In the genomic region with DNA sequence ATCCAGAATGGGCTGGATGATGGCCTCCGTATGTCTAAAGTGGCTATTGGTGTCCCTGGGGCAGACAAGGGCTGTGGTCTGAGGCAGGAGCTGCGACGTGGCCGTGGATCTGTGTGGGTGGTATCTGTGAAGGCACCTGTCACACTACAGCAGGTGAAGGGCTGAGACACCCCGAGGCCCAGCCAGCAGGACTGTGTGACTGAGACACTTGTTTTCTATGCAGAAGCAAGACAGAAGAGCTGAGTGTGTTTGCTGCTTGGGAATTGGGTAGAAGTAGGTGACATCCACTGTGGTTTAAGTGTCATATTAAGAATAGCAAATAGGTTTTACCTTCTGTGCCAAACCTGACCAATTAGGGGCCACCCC, we compare ENCODE assay signal across 9 cellular contexts. TPM values are rescaled to one million over a fixed set of nuclear protein-coding genes. Genes with fewer than 3 reads are reported as not detected.
DNase-seq lines count a peak whose midpoint lies in the region; ATAC-seq and TF ChIP-seq lines count a peak whose summit lies in the region.
"Had no signal": no experiment of that assay in that cellular context is flagged by ENCODE, and none has a peak within 500 bp of the region (broad histone marks: within the 10 kb centered on the region; RNA-seq: fewer than 3 reads in every experiment).

No MANE protein-coding gene starts in this region.

- TF ChIP-seq CTCF in nephron progenitor cell (IDR thresholded peaks at IDR 0.05) (no peak), GM13976 (IDR thresholded peaks at IDR 0.05; ENCODE audit: borderline replicate concordance, control extremely low read depth, extremely low read depth, insufficient read depth, missing control alignments) (no peak), heart left ventricle (IDR thresholded peaks at IDR 0.05) (no peak)

- no peak for DNase-seq in activated naive CD4-positive, alpha-beta T cell treated with anti-CD3 and anti-CD28 coated beads, Interleukin-2, amount 10 ng/mL, durations not matched to agents 7 days and 5 days
- no peak for DNase-seq in activated naive CD4-positive, alpha-beta T cell treated with anti-CD3 and anti-CD28 coated beads, Interleukin-2, amount 50 U/mL, for 16 hours
- DNase-seq in central memory CD8-positive, alpha-beta T cell (ENCODE audit: low spot score in 2 of 2) = no peak
- DNase-seq in nephron progenitor cell = no peak
- DNase-seq in ureter (ENCODE audit: low spot score) = peak; percentile 29
- DNase-seq in retina = no peak
- DNase-seq in GM13976 (ENCODE audit: low spot score) = no peak
- no peak for DNase-seq in heart left ventricle
- DNase-seq: NCI-H1105 treated with DMSO at 0.1 percent for 48 hours had no signal

- WGBS in heart left ventricle, 4 donors = 93 to 100% (median 98%) methylated on average over 5 of the region's 5 CpGs

- peaks cover 52% of the 10 kb centered on the region for H3K36me3 Mint-ChIP-seq in activated naive CD4-positive, alpha-beta T cell treated with anti-CD3 and anti-CD28 coated beads, Interleukin-2, amount 10 ng/mL, durations not matched to agents 7 days and 5 days
- H3K36me3 Mint-ChIP-seq in central memory CD8-positive, alpha-beta T cell (ENCODE audit: insufficient read depth) = peaks cover 15% of the 10 kb centered on the region
- peaks cover 36% of the 10 kb centered on the region for H3K36me3 Mint-ChIP-seq in nephron progenitor cell (ENCODE audit: low read depth)

- peaks cover 0 to 66% (median 0%) of the 10 kb centered on the region in 9 donors for H3K36me3 ChIP-seq in heart left ventricle

- no peaks in the 10 kb centered on the region for H3K9me3 Mint-ChIP-seq in activated naive CD4-positive, alpha-beta T cell treated with anti-CD3 and anti-CD28 coated beads, Interleukin-2, amount 10 ng/mL, durations not matched to agents 7 days and 5 days
- H3K9me3 Mint-ChIP-seq in central memory CD8-positive, alpha-beta T cell = no peaks in the 10 kb centered on the region
- no peaks in the 10 kb centered on the region for H3K9me3 Mint-ChIP-seq in nephron progenitor cell

- no peak overlapping the region for H3K4me3 Mint-ChIP-seq in activated naive CD4-positive, alpha-beta T cell treated with anti-CD3 and anti-CD28 coated beads, Interleukin-2, amount 10 ng/mL, durations not matched to agents 7 days and 5 days
- no peak overlapping the region for H3K4me3 Mint-ChIP-seq in central memory CD8-positive, alpha-beta T cell
- peak overlapping the region; percentile 37 for H3K4me3 Mint-ChIP-seq in nephron progenitor cell

- H3K27me3 Mint-ChIP-seq in activated naive CD4-positive, alpha-beta T cell treated with anti-CD3 and anti-CD28 coated beads, Interleukin-2, amount 10 ng/mL, durations not matched to agents 7 days and 5 days = no peaks in the 10 kb centered on the region
- H3K27me3 Mint-ChIP-seq in central memory CD8-positive, alpha-beta T cell = no peaks in the 10 kb centered on the region
- H3K27me3 Mint-ChIP-seq in nephron progenitor cell (ENCODE audit: low read depth, poor library complexity) = peaks cover 6% of the 10 kb centered on the region

- CTCF ChIA-PET in activated naive CD4-positive, alpha-beta T cell treated with anti-CD3 and anti-CD28 coated beads, Interleukin-2, amount 10 ng/mL, durations not matched to agents 7 days and 5 days (lab: Charles Lee) = no interaction called here

- ATAC-seq in central memory CD8-positive, alpha-beta T cell (replicated peaks; ENCODE audit: extremely low read depth, poor library complexity, severe bottlenecking) = no peak
- ATAC-seq in heart left ventricle = no peak

- H3K27me3 ChIP-seq in heart left ventricle = no peaks in the 10 kb centered on the region

- H3K27ac Mint-ChIP-seq in activated naive CD4-positive, alpha-beta T cell treated with anti-CD3 and anti-CD28 coated beads, Interleukin-2, amount 10 ng/mL, durations not matched to agents 7 days and 5 days = peak overlapping the region; percentile 64
- H3K27ac Mint-ChIP-seq in central memory CD8-positive, alpha-beta T cell (ENCODE audit: low read depth) = peak overlapping the region; percentile 64
- peak overlapping the region; percentile 90 for H3K27ac Mint-ChIP-seq in nephron progenitor cell

- H3K4me1 ChIP-seq in heart left ventricle = peaks cover 0 to 20% (median 6%) of the 10 kb centered on the region in 12 donors

- H3K27ac ChIP-seq in heart left ventricle = peak overlapping the region in 2 of 12 donors; percentile 58 to 63

- no peak overlapping the region for H3K4me3 ChIP-seq in heart left ventricle

- H3K9me3 ChIP-seq in heart left ventricle = no peaks in the 10 kb centered on the region

- peaks cover 11% of the 10 kb centered on the region for H3K4me1 Mint-ChIP-seq in activated naive CD4-positive, alpha-beta T cell treated with anti-CD3 and anti-CD28 coated beads, Interleukin-2, amount 10 ng/mL, durations not matched to agents 7 days and 5 days
- peaks cover 23% of the 10 kb centered on the region for H3K4me1 Mint-ChIP-seq in central memory CD8-positive, alpha-beta T cell
- H3K4me1 Mint-ChIP-seq in nephron progenitor cell = peaks cover 51% of the 10 kb centered on the region

- TF ChIP-seq POLR2A in heart left ventricle (IDR thresholded peaks at IDR 0.05) = no peak

- intact Hi-C loops in heart left ventricle (cut with DNase I) = loop anchor here in 1 of 10 donors (10.0 kb wide), 1 partner anchor 85 kb away; no protein-coding TSS in a partner anchor

- in situ Hi-C loops in GM13976 (cut with MboI; ENCODE audit: low sequenced_read_pairs, unreplicated experiment) = no loop called here

RNA-seq across cellular contexts. Expression of a gene that starts 35.0 kb away (rescaled TPM):
- total RNA-seq in ureter (24.7 TPM), heart left ventricle (10 to 100 TPM in 1 of 9 donors, 1 to 10 TPM in 8; 2.3 to 16.8 (median 3.0) TPM)
- 1 to 10 TPM; 1.0 to 1.1 TPM for polyA plus RNA-seq in heart left ventricle

RNA-seq across cellular contexts. Expression of a gene that starts 51.0 kb away (rescaled TPM):
- total RNA-seq in ureter (44.6 TPM), heart left ventricle (10 to 100 TPM; 18.8 to 42.8 (median 36.5) TPM)
- 10 to 100 TPM in 1 of 2 donors, 1 to 10 TPM in 1; 7.8 to 11.6 TPM for polyA plus RNA-seq in heart left ventricle
